In genomic region chr2:118495278-118495677, GRCh38 we compare ENCODE assay signal across 19 cellular contexts.
DNase-seq lines count a peak whose midpoint lies in the region; ATAC-seq and TF ChIP-seq lines count a peak whose summit lies in the region.
"Had no signal": no experiment of that assay in that cellular context is flagged by ENCODE, and none has a peak within 500 bp of the region (broad histone marks: within the 10 kb centered on the region; RNA-seq: fewer than 3 reads in every experiment).

No MANE protein-coding gene starts in this region.

- H3K4me3 Mint-ChIP-seq in endodermal cell, result no peak overlapping the region
- H3K4me3 Mint-ChIP-seq in CD4-positive, alpha-beta T cell, result no peak overlapping the region
- H3K4me3 Mint-ChIP-seq: CD14-positive monocyte; CD8-positive, alpha-beta T cell; H9; IgD-negative memory B cell had no signal

- no peak overlapping the region for H3K27ac ChIP-seq in RWPE2 (ENCODE audit: poor library complexity, severe bottlenecking)
- no peak overlapping the region for H3K27ac ChIP-seq in endodermal cell (ENCODE audit: low read depth, low read length)
- no peak overlapping the region for H3K27ac ChIP-seq in foreskin keratinocyte
- no peak overlapping the region for H3K27ac ChIP-seq in CD4-positive, alpha-beta T cell (ENCODE audit: low read depth, low read length)
- H3K27ac ChIP-seq: BLaER1, HL-60 had no signal

- TF ChIP-seq CTCF in RWPE2 (IDR thresholded peaks at IDR 0.05; ENCODE audit: poor library complexity, severe bottlenecking) (no peak), endodermal cell (conservative IDR thresholded peaks at IDR 0.05) (no peak), foreskin keratinocyte (conservative IDR thresholded peaks at IDR 0.05) (no peak)
- no peak for TF ChIP-seq CTCF in CD4-positive, alpha-beta T cell (IDR thresholded peaks at IDR 0.05)

- peaks cover 30% of the 10 kb centered on the region for H3K27me3 Mint-ChIP-seq in endodermal cell (ENCODE audit: insufficient read depth)
- peaks cover 20% of the 10 kb centered on the region for H3K27me3 Mint-ChIP-seq in CD4-positive, alpha-beta T cell

- no peak overlapping the region for H3K27ac Mint-ChIP-seq in endodermal cell
- H3K27ac Mint-ChIP-seq in CD4-positive, alpha-beta T cell, result no peak overlapping the region
- H3K27ac Mint-ChIP-seq: CD14-positive monocyte; CD8-positive, alpha-beta T cell; H9; IgD-negative memory B cell had no signal

- peak; percentile 29 for DNase-seq in HPDE6-E6E7 (ENCODE audit: extremely low spot score)
- no peak for DNase-seq in RWPE2 (ENCODE audit: low spot score)
- peak; percentile 12 for DNase-seq in endodermal cell
- peak; percentile 36 to 50 for DNase-seq in foreskin keratinocyte
- no peak for DNase-seq in CD4-positive, alpha-beta T cell
- DNase-seq in EL, result no peak
- DNase-seq in NCI-H774 (lab: John Stamatoyannopoulos, UW), result no peak
- no peak for DNase-seq in NCI-H748 (lab: John Stamatoyannopoulos, UW; ENCODE audit: unreplicated experiment)
- DNase-seq: 8988T; Calu3; CD8-positive, alpha-beta T cell; DMS79 treated with DMSO at 0.1 percent for 48 hours; GOT3; H9 had no signal

- H3K9me3 Mint-ChIP-seq in endodermal cell, result no peaks in the 10 kb centered on the region
- peaks cover 5% of the 10 kb centered on the region for H3K9me3 Mint-ChIP-seq in CD4-positive, alpha-beta T cell

- CTCF ChIA-PET in CD4-positive, alpha-beta T cell (lab: Charles Lee), result no interaction called here

- 87 to 98% methylated on average over 4 of the region's 4 CpGs for WGBS in endodermal cell (ENCODE audit: insufficient coverage in 1 of 2, insufficient read length in 1 of 2), 2 experiments

- peaks cover 15% of the 10 kb centered on the region for H3K4me1 Mint-ChIP-seq in endodermal cell
- no peaks in the 10 kb centered on the region for H3K4me1 Mint-ChIP-seq in CD4-positive, alpha-beta T cell (ENCODE audit: low read depth)
- H3K4me1 Mint-ChIP-seq: CD14-positive monocyte had no signal

- H3K27me3 ChIP-seq in RWPE2 (ENCODE audit: insufficient read depth, poor library complexity, severe bottlenecking) (no peaks in the 10 kb centered on the region), endodermal cell (ENCODE audit: control insufficient read depth, insufficient read depth, low read length, poor library complexity, severe bottlenecking) (peaks cover 23% of the 10 kb centered on the region), foreskin keratinocyte (peaks cover 12% of the 10 kb centered on the region)
- H3K27me3 ChIP-seq in CD4-positive, alpha-beta T cell (ENCODE audit: control insufficient read depth, insufficient read depth, low read length), result no peaks in the 10 kb centered on the region
- H3K27me3 ChIP-seq: BLaER1 had no signal

- H3K4me3 ChIP-seq in RWPE2 (ENCODE audit: severe bottlenecking) (no peak overlapping the region), endodermal cell (ENCODE audit: low read length) (no peak overlapping the region)
- H3K4me3 ChIP-seq: BLaER1, GM12878 had no signal

- H3K36me3 Mint-ChIP-seq in endodermal cell (ENCODE audit: low read depth), result no peaks in the 10 kb centered on the region
- H3K36me3 Mint-ChIP-seq in CD4-positive, alpha-beta T cell (ENCODE audit: low read depth), result no peaks in the 10 kb centered on the region
- H3K36me3 Mint-ChIP-seq: CD14-positive monocyte; CD8-positive, alpha-beta T cell had no signal

- H3K9me3 ChIP-seq in RWPE2 (ENCODE audit: severe bottlenecking) (no peaks in the 10 kb centered on the region), endodermal cell (ENCODE audit: control insufficient read depth, low read length) (no peaks in the 10 kb centered on the region)
- H3K9me3 ChIP-seq in CD4-positive, alpha-beta T cell (ENCODE audit: control insufficient read depth, low read length), result no peaks in the 10 kb centered on the region
- H3K9me3 ChIP-seq: BLaER1 had no signal

- H3K9ac ChIP-seq in endodermal cell (ENCODE audit: extremely low read depth, low read length, poor library complexity, severe bottlenecking), result no peak overlapping the region
- H3K9ac ChIP-seq: BLaER1 had no signal

- 0 out of 3 replicates have a peak, but pooled peaks have one; percentile 44 for ATAC-seq in RWPE2 (ENCODE audit: low read depth)
- peak; percentile 73 for ATAC-seq in foreskin keratinocyte
- ATAC-seq in CD4-positive, alpha-beta T cell (ENCODE audit: poor library complexity), result no peak
- ATAC-seq: CD8-positive, alpha-beta T cell; GM12878 had no signal

- H3K36me3 ChIP-seq in RWPE2 (ENCODE audit: low read depth), result no peaks in the 10 kb centered on the region
- no peaks in the 10 kb centered on the region for H3K36me3 ChIP-seq in endodermal cell (ENCODE audit: control insufficient read depth, insufficient read depth, low read length)
- H3K36me3 ChIP-seq: BLaER1 had no signal

- POLR2A ChIA-PET in CD4-positive, alpha-beta T cell (lab: Charles Lee), result no interaction called here

- intact Hi-C loops in CD4-positive, alpha-beta T cell (cut with DNase I, micrococcal nuclease), result no loop called here

- H3K4me1 ChIP-seq in RWPE2 (ENCODE audit: insufficient read depth, poor library complexity, severe bottlenecking) (no peaks in the 10 kb centered on the region), endodermal cell (ENCODE audit: control insufficient read depth, insufficient read depth, low read length) (no peaks in the 10 kb centered on the region), foreskin keratinocyte (no peaks in the 10 kb centered on the region)
- H3K4me1 ChIP-seq: BLaER1 had no signal

Comparison
In these comparisons a context has a peak if more than half of its experiments do, and no peak if none do; other contexts are left out.
1. DNase-seq: peak in HPDE6-E6E7 (single experiment), endodermal cell (single experiment) and foreskin keratinocyte (2 of 2); none in RWPE2 (single experiment), CD4-positive, alpha-beta T cell (0 of 10), EL (single experiment), NCI-H774 (single experiment) and NCI-H748 (single experiment).